Comparison of ENCODE assay signal across 13 cellular contexts in the genomic region with DNA sequence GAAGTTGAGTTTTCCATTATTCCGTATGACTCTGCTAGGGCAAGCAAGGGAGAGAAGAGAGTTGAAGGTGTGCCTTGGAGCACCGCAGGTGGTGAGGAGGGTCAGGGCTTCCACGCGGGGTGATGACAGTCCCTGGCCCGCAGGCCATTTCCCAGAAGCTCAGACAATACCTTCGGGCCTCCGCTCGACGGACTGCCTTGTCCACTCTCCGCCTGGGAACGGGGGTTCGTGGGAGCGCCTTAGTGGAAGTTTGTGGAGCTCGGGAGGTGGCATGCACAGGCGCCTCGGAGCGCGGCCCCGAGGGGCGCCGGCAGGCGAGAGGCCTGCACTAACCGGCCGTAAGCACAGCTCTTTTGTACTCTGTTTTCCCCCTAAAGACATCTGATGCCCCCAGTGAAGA.
DNase-seq lines count a peak whose midpoint lies in the region; ATAC-seq and TF ChIP-seq lines count a peak whose summit lies in the region.
"Had no signal": no experiment of that assay in that cellular context is flagged by ENCODE, and none has a peak within 500 bp of the region (broad histone marks: within the 10 kb centered on the region; RNA-seq: fewer than 3 reads in every experiment).

No MANE protein-coding gene starts in this region.

- H3K9ac ChIP-seq in skeletal muscle satellite cell (ENCODE audit: low read depth, low read length): no peak overlapping the region

- H3K27me3 Mint-ChIP-seq in CD4-positive, alpha-beta memory T cell: peaks cover 10 to 22% of the 10 kb centered on the region in 2 donors
- H3K27me3 Mint-ChIP-seq in T-cell: peaks cover 22 to 27% of the 10 kb centered on the region in 2 donors

- H3K4me1 ChIP-seq in CD4-positive, alpha-beta memory T cell (ENCODE audit: insufficient read depth, low read length): no peaks in the 10 kb centered on the region
- H3K4me1 ChIP-seq in esophagus muscularis mucosa: peaks cover 10 to 13% (median 13%) of the 10 kb centered on the region in 4 donors
- peaks cover 10% of the 10 kb centered on the region for H3K4me1 ChIP-seq in skeletal muscle satellite cell (ENCODE audit: control insufficient read depth, insufficient read depth, low read length)
- H3K4me1 ChIP-seq: Caco-2, pancreas had no signal

- H3K27me3 ChIP-seq in CD4-positive, alpha-beta memory T cell (ENCODE audit: insufficient read depth, low read length): peaks cover 3% of the 10 kb centered on the region
- H3K27me3 ChIP-seq in esophagus muscularis mucosa (no peaks in the 10 kb centered on the region), skeletal muscle satellite cell (ENCODE audit: control insufficient read depth, insufficient read depth, low read length) (peaks cover 7% of the 10 kb centered on the region)
- H3K27me3 ChIP-seq: pancreas had no signal

- CTCF ChIA-PET in CD4-positive, alpha-beta memory T cell (lab: Charles Lee; ENCODE audit: partially characterized antibody): interaction anchor here (0.6 to 2.6 kb wide), 6 partner anchors 9 to 99 kb away, joined by 3 to 14 read pairs (median 3); no protein-coding TSS in a partner anchor
- CTCF ChIA-PET in T-cell (lab: Charles Lee): no interaction called here

- H3K4me3 ChIP-seq in CD4-positive, alpha-beta memory T cell (ENCODE audit: low read length in 2 of 2): no peak overlapping the region
- H3K4me3 ChIP-seq in esophagus muscularis mucosa (peak overlapping the region; percentile 55 to 65 (median 55)), skeletal muscle satellite cell (ENCODE audit: low read length) (peak overlapping the region; percentile 65)
- H3K4me3 ChIP-seq: PC-9 had no signal

- H3K4me2 ChIP-seq in skeletal muscle satellite cell (ENCODE audit: low read length): peak overlapping the region; percentile 77
- H3K4me2 ChIP-seq: PC-9 had no signal

- intact Hi-C loops in CD4-positive, alpha-beta memory T cell (cut with micrococcal nuclease): no loop called here
- intact Hi-C loops in esophagus muscularis mucosa (cut with DNase I): no loop called here

- H3K4me3 Mint-ChIP-seq in CD4-positive, alpha-beta memory T cell: peak overlapping the region; percentile 55 to 83 (median 66)
- peak overlapping the region; percentile 57 to 70 (median 62) for H3K4me3 Mint-ChIP-seq in T-cell

- H3K36me3 Mint-ChIP-seq in CD4-positive, alpha-beta memory T cell: no peaks in the 10 kb centered on the region
- H3K36me3 Mint-ChIP-seq in T-cell: no peaks in the 10 kb centered on the region

- peaks cover 0 to 10% (median under 1%) of the 10 kb centered on the region in 4 donors for H3K4me1 Mint-ChIP-seq in CD4-positive, alpha-beta memory T cell
- peaks cover 0 to 3% (median 2%) of the 10 kb centered on the region in 3 donors for H3K4me1 Mint-ChIP-seq in T-cell

- H3K9me3 Mint-ChIP-seq in CD4-positive, alpha-beta memory T cell: peaks cover 0 to 1% (median 0%) of the 10 kb centered on the region in 8 donors
- H3K9me3 Mint-ChIP-seq in T-cell: no peaks in the 10 kb centered on the region

- no peaks in the 10 kb centered on the region for H3K36me3 ChIP-seq in CD4-positive, alpha-beta memory T cell (ENCODE audit: insufficient read depth, low read length)
- H3K36me3 ChIP-seq in esophagus muscularis mucosa (no peaks in the 10 kb centered on the region), skeletal muscle satellite cell (ENCODE audit: insufficient read depth, low read length) (no peaks in the 10 kb centered on the region)
- H3K36me3 ChIP-seq: pancreas had no signal

- TF ChIP-seq EP300 in esophagus muscularis mucosa (IDR thresholded peaks at IDR 0.05): no peak

- H3K27ac Mint-ChIP-seq in CD4-positive, alpha-beta memory T cell: peak overlapping the region in 1 of 7 donors; percentile 75
- no peak overlapping the region for H3K27ac Mint-ChIP-seq in T-cell

- TF ChIP-seq POLR2A in esophagus muscularis mucosa (IDR thresholded peaks at IDR 0.05; ENCODE audit: low read depth): no peak

- TF ChIP-seq CTCF in esophagus muscularis mucosa (IDR thresholded peaks at IDR 0.05): no peak

- no peak overlapping the region for H3K27ac ChIP-seq in CD4-positive, alpha-beta memory T cell (ENCODE audit: low read depth, low read length)
- H3K27ac ChIP-seq in esophagus muscularis mucosa (replicated peaks in 1 of 4): no peak overlapping the region
- H3K27ac ChIP-seq: pancreas, PC-9 had no signal

- POLR2A ChIA-PET in CD4-positive, alpha-beta memory T cell (lab: Charles Lee; ENCODE audit: partially characterized antibody): interaction anchor here (1.2 kb wide), 1 partner anchor 161 kb away, joined by 3 read pairs; no protein-coding TSS in a partner anchor
- POLR2A ChIA-PET in T-cell (lab: Charles Lee): interaction anchor here in 1 of 2 donors (0.6 kb wide), 1 partner anchor 276 kb away, joined by 3 read pairs; no protein-coding TSS in a partner anchor

- no peak for DNase-seq in CD4-positive, alpha-beta memory T cell
- DNase-seq in T-cell: no peak
- no peak for DNase-seq in esophagus muscularis mucosa (ENCODE audit: extremely low spot score)
- DNase-seq in hepatic stellate cell (ENCODE audit: low spot score): no peak
- DNase-seq in NCI-H2107 treated with DMSO at 0.1 percent for 48 hours (lab: John Stamatoyannopoulos, UW; ENCODE audit: unreplicated experiment): no peak
- no peak for DNase-seq in NCI-H2196 treated with DMSO at 0.1 percent for 48 hours (lab: John Stamatoyannopoulos, UW; ENCODE audit: unreplicated experiment)
- DNase-seq: amniotic stem cell, Caco-2, NCI-H1048, NCI-H345 had no signal

- ATAC-seq in T-cell (replicated peaks in 1 of 4): no peak

- 93% methylated on average over 13 of the region's 24 CpGs for WGBS in esophagus muscularis mucosa

- no peaks in the 10 kb centered on the region for H3K9me3 ChIP-seq in CD4-positive, alpha-beta memory T cell (ENCODE audit: control insufficient read depth in 1 of 2, low read length in 2 of 2)
- H3K9me3 ChIP-seq in esophagus muscularis mucosa (no peaks in the 10 kb centered on the region), skeletal muscle satellite cell (replicated peaks; ENCODE audit: low read length) (no peaks in the 10 kb centered on the region)
- H3K9me3 ChIP-seq: Caco-2, pancreas had no signal

Comparison
In these comparisons a context has a peak if more than half of its experiments do, and no peak if none do; other contexts are left out.
1. H3K4me3 ChIP-seq: peak in esophagus muscularis mucosa (4 of 4) and skeletal muscle satellite cell (single experiment); none in CD4-positive, alpha-beta memory T cell (0 of 2).